In genomic region chr2:181992776-181993175, GRCh38 we compare ENCODE assay signal across 13 cellular contexts. TPM values are rescaled to one million over a fixed set of nuclear protein-coding genes. Genes with fewer than 3 reads are reported as not detected.
DNase-seq lines count a peak whose midpoint lies in the region; ATAC-seq and TF ChIP-seq lines count a peak whose summit lies in the region.
"Had no signal": no experiment of that assay in that cellular context is flagged by ENCODE, and none has a peak within 500 bp of the region (broad histone marks: within the 10 kb centered on the region; RNA-seq: fewer than 3 reads in every experiment).

No MANE protein-coding gene starts in this region.

- TF ChIP-seq POLR2A in transverse colon (IDR thresholded peaks at IDR 0.05): no peak

- no peak for TF ChIP-seq CTCF in transverse colon (IDR thresholded peaks at IDR 0.05)

- in situ Hi-C loops in transverse colon (cut with MboI; ENCODE audit: low pct_ligation_motif_present in 1 of 4, low pct_unique_long_range_greater_than_20kb in 1 of 4, low sequenced_read_pairs in 3 of 4): no loop called here

- no peak for DNase-seq in transverse colon
- no peak for DNase-seq in activated naive CD4-positive, alpha-beta T cell (lab: John Stamatoyannopoulos, UW)
- no peak for DNase-seq in activated T-helper 2 cell treated with anti-CD3 and anti-CD28 coated beads, Interferon-gamma antibody, Interleukin-2, Interleukin-4, amounts not matched to agents 10 μg/mL and 5 μg/mL and 100 μg/mL, durations not matched to agents 14 hours and 24 hours and 36 hours (ENCODE audit: low spot score)
- no peak for DNase-seq in activated naive CD4-positive, alpha-beta T cell treated with anti-CD3 and anti-CD28 coated beads, Interleukin-2, amount 50 U/mL, for 16 hours
- DNase-seq: kidney glomerular epithelial cell, NCI-H1930 had no signal

- no peak overlapping the region for H3K27ac Mint-ChIP-seq in activated T-helper 2 cell treated with anti-CD3 and anti-CD28 coated beads, Interferon-gamma antibody, Interleukin-2, Interleukin-4, amounts not matched to agents 10 μg/mL and 5 μg/mL and 100 μg/mL, durations not matched to agents 14 hours and 24 hours and 36 hours
- H3K27ac Mint-ChIP-seq: activated T-helper 1 cell treated with anti-CD3 and anti-CD28 coated beads, Interleukin-12 subunit alpha, Interleukin-12 subunit beta, Interleukin-2, Interleukin-4 antibody, amounts not matched to agents 30 ng/mL and 10 ng/mL and 1 ng/mL, durations not matched to agents 14 hours and 24 hours and 36 hours had no signal

- intact Hi-C loops in transverse colon (cut with DNase I; ENCODE audit: low total_unique reads): no loop called here
- intact Hi-C loops in activated T-helper 2 cell treated with anti-CD3 and anti-CD28 coated beads, Interferon-gamma antibody, Interleukin-2, Interleukin-4, amounts not matched to agents 10 μg/mL and 5 μg/mL and 100 μg/mL, durations not matched to agents 14 hours and 24 hours and 36 hours (cut with micrococcal nuclease): no loop called here

- no peak for TF ChIP-seq EP300 in transverse colon (IDR thresholded peaks at IDR 0.05; ENCODE audit: low read depth)

- H3K36me3 ChIP-seq in transverse colon: no peaks in the 10 kb centered on the region
- H3K36me3 ChIP-seq: neutrophil had no signal

- H3K4me3 Mint-ChIP-seq in activated T-helper 2 cell treated with anti-CD3 and anti-CD28 coated beads, Interferon-gamma antibody, Interleukin-2, Interleukin-4, amounts not matched to agents 10 μg/mL and 5 μg/mL and 100 μg/mL, durations not matched to agents 14 hours and 24 hours and 36 hours (ENCODE audit: low read depth): no peak overlapping the region
- H3K4me3 Mint-ChIP-seq: activated T-helper 1 cell treated with anti-CD3 and anti-CD28 coated beads, Interleukin-12 subunit alpha, Interleukin-12 subunit beta, Interleukin-2, Interleukin-4 antibody, amounts not matched to agents 30 ng/mL and 10 ng/mL and 1 ng/mL, durations not matched to agents 14 hours and 24 hours and 36 hours had no signal

- no peak overlapping the region for H3K27ac ChIP-seq in transverse colon
- H3K27ac ChIP-seq: neutrophil had no signal

- WGBS in transverse colon (ENCODE audit: low coverage in 1 of 2), 2 donors: 63 to 67% methylated on average over 3 of the region's 3 CpGs

- H3K36me3 Mint-ChIP-seq in activated T-helper 2 cell treated with anti-CD3 and anti-CD28 coated beads, Interferon-gamma antibody, Interleukin-2, Interleukin-4, amounts not matched to agents 10 μg/mL and 5 μg/mL and 100 μg/mL, durations not matched to agents 14 hours and 24 hours and 36 hours (ENCODE audit: low read depth): no peaks in the 10 kb centered on the region

- ATAC-seq in GM18502 (IDR thresholded peaks at IDR 0.05; ENCODE audit: poor library complexity, unreplicated experiment) (peak; percentile 83), GM19468 (IDR thresholded peaks at IDR 0.05; ENCODE audit: extremely low read depth, unreplicated experiment) (peak; percentile 79), HG02938 (IDR thresholded peaks at IDR 0.05; ENCODE audit: unreplicated experiment) (peak; percentile 90), HG03575 (IDR thresholded peaks at IDR 0.05; ENCODE audit: extremely low read depth, insufficient number of reproducible peaks, low FRiP score, unreplicated experiment) (peak; percentile 78)

- peaks cover 19% of the 10 kb centered on the region for H3K27me3 Mint-ChIP-seq in activated T-helper 2 cell treated with anti-CD3 and anti-CD28 coated beads, Interferon-gamma antibody, Interleukin-2, Interleukin-4, amounts not matched to agents 10 μg/mL and 5 μg/mL and 100 μg/mL, durations not matched to agents 14 hours and 24 hours and 36 hours (ENCODE audit: low read depth)

- no peaks in the 10 kb centered on the region for H3K4me1 ChIP-seq in transverse colon

- no peaks in the 10 kb centered on the region for H3K9me3 Mint-ChIP-seq in activated T-helper 2 cell treated with anti-CD3 and anti-CD28 coated beads, Interferon-gamma antibody, Interleukin-2, Interleukin-4, amounts not matched to agents 10 μg/mL and 5 μg/mL and 100 μg/mL, durations not matched to agents 14 hours and 24 hours and 36 hours
- H3K9me3 Mint-ChIP-seq: activated T-helper 1 cell treated with anti-CD3 and anti-CD28 coated beads, Interleukin-12 subunit alpha, Interleukin-12 subunit beta, Interleukin-2, Interleukin-4 antibody, amounts not matched to agents 30 ng/mL and 10 ng/mL and 1 ng/mL, durations not matched to agents 14 hours and 24 hours and 36 hours had no signal

- H3K4me3 ChIP-seq in transverse colon: no peak overlapping the region

- no peaks in the 10 kb centered on the region for H3K27me3 ChIP-seq in transverse colon
- H3K27me3 ChIP-seq: neutrophil had no signal

- no peaks in the 10 kb centered on the region for H3K9me3 ChIP-seq in transverse colon
- H3K9me3 ChIP-seq: neutrophil had no signal

- H3K4me1 Mint-ChIP-seq in activated T-helper 2 cell treated with anti-CD3 and anti-CD28 coated beads, Interferon-gamma antibody, Interleukin-2, Interleukin-4, amounts not matched to agents 10 μg/mL and 5 μg/mL and 100 μg/mL, durations not matched to agents 14 hours and 24 hours and 36 hours (ENCODE audit: low read depth): no peaks in the 10 kb centered on the region

RNA-seq across cellular contexts. Expression of gene PPP1R1C, which starts 7.1 kb away (rescaled TPM):
- 1 to 10 TPM in 1 of 4 donors, under 1 TPM in 1, not detected in 2; 0.96 to 4.3 TPM for total RNA-seq in transverse colon
- not detected in 2 replicates for total RNA-seq in activated T-helper 2 cell treated with anti-CD3 and anti-CD28 coated beads, Interferon-gamma antibody, Interleukin-2, Interleukin-4, amounts not matched to agents 10 μg/mL and 5 μg/mL and 100 μg/mL, durations not matched to agents 14 hours and 24 hours and 36 hours
- total RNA-seq: activated T-helper 1 cell treated with anti-CD3 and anti-CD28 coated beads, Interleukin-12 subunit alpha, Interleukin-12 subunit beta, Interleukin-2, Interleukin-4 antibody, amounts not matched to agents 30 ng/mL and 10 ng/mL and 1 ng/mL, durations not matched to agents 14 hours and 24 hours and 36 hours; HT1080 had no signal
